In the genomic region with DNA sequence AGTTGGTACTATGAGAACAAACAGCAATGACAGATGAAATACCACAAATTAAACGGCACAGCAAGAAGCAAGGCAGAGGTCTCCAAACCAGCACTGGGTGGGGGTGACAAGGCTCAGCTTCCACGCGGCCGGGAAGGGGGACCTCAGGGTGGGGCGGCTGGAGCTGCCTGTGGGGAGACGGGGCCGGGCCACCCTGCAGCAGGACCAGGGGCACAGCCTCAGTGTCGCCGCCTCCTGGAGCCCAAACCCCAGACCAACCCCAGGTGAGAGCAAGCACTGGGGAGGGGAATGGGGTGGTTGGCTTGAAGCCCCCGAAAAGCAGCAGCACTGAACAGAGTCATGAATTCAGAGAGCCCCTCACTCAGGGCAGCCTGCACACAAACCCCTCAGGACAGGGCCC, we compare ENCODE assay signal across 31 cellular contexts.
"Had no signal": no experiment of that assay in that cellular context is flagged by ENCODE, and none has a peak within 500 bp of the region (broad histone marks: within the 10 kb centered on the region; RNA-seq: fewer than 3 reads in every experiment).

No MANE protein-coding gene starts in this region.

- H3K4me1 Mint-ChIP-seq: activated CD4-positive, alpha-beta T cell treated with anti-CD3 and anti-CD28 coated beads, Interleukin-2, amount 10 ng/mL, durations not matched to agents 24 days and 14 days; activated naive CD8-positive, alpha-beta T cell treated with anti-CD3 and anti-CD28 coated beads for 36 hours; activated T-helper 17 cell treated with anti-CD3 and anti-CD28 coated beads, Interleukin-2, amount 50 U/mL, for 72 hours had no signal

- H3K27ac ChIP-seq: cardiac muscle cell, KMS-11, Peyer's patch had no signal

- H3K9ac ChIP-seq: KMS-11 had no signal

- H3K27me3 Mint-ChIP-seq: activated CD4-positive, alpha-beta T cell treated with anti-CD3 and anti-CD28 coated beads, Interleukin-2, amount 10 ng/mL, durations not matched to agents 24 days and 14 days; activated CD8-positive, alpha-beta T cell treated with anti-CD3 and anti-CD28 coated beads for 36 hours; activated naive CD8-positive, alpha-beta T cell treated with anti-CD3 and anti-CD28 coated beads for 36 hours; activated T-helper 17 cell treated with anti-CD3 and anti-CD28 coated beads, Interleukin-2, amount 50 U/mL, for 72 hours had no signal

- H3K4me3 Mint-ChIP-seq: activated CD4-positive, alpha-beta T cell treated with anti-CD3 and anti-CD28 coated beads, Interleukin-2, amount 10 ng/mL, durations not matched to agents 24 days and 14 days; activated CD8-positive, alpha-beta T cell treated with anti-CD3 and anti-CD28 coated beads for 36 hours; activated naive CD8-positive, alpha-beta T cell treated with anti-CD3 and anti-CD28 coated beads for 36 hours; activated T-cell treated with anti-CD3 and anti-CD28 coated beads, Interleukin-2, amount 50 U/mL, for 72 hours; activated T-helper 17 cell treated with anti-CD3 and anti-CD28 coated beads, Interleukin-2, amount 50 U/mL, for 72 hours had no signal

- H3K9me3 ChIP-seq: Peyer's patch had no signal

- H3K27me3 ChIP-seq: cardiac muscle cell, Peyer's patch had no signal

- ATAC-seq: activated CD8-positive, alpha-beta T cell treated with anti-CD3 and anti-CD28 coated beads for 36 hours; activated T-cell treated with anti-CD3 and anti-CD28 coated beads, Interleukin-2, amount 50 U/mL, for 72 hours; activated T-helper 17 cell treated with anti-CD3 and anti-CD28 coated beads, Interleukin-2, amount 50 U/mL, for 72 hours; PC-3 had no signal

- H3K27ac Mint-ChIP-seq: activated CD4-positive, alpha-beta T cell treated with anti-CD3 and anti-CD28 coated beads, Interleukin-2, amount 10 ng/mL, durations not matched to agents 24 days and 14 days; activated CD8-positive, alpha-beta T cell treated with anti-CD3 and anti-CD28 coated beads for 36 hours; activated naive CD8-positive, alpha-beta T cell treated with anti-CD3 and anti-CD28 coated beads for 36 hours; activated T-cell treated with anti-CD3 and anti-CD28 coated beads, Interleukin-2, amount 50 U/mL, for 72 hours; activated T-helper 17 cell treated with anti-CD3 and anti-CD28 coated beads, Interleukin-2, amount 50 U/mL, for 72 hours had no signal

- H3K4me3 ChIP-seq: cardiac muscle cell, Peyer's patch had no signal

- H3K9me3 Mint-ChIP-seq: activated CD4-positive, alpha-beta T cell treated with anti-CD3 and anti-CD28 coated beads, Interleukin-2, amount 10 ng/mL, durations not matched to agents 24 days and 14 days; activated CD8-positive, alpha-beta T cell treated with anti-CD3 and anti-CD28 coated beads for 36 hours; activated naive CD8-positive, alpha-beta T cell treated with anti-CD3 and anti-CD28 coated beads for 36 hours; activated T-cell treated with anti-CD3 and anti-CD28 coated beads, Interleukin-2, amount 50 U/mL, for 72 hours; activated T-helper 17 cell treated with anti-CD3 and anti-CD28 coated beads, Interleukin-2, amount 50 U/mL, for 72 hours had no signal

- H3K4me2 ChIP-seq: KMS-11 had no signal

- DNase-seq: activated CD4-positive, alpha-beta T cell treated with anti-CD3 and anti-CD28 coated beads, Interleukin-2, amount 10 ng/mL, durations not matched to agents 24 days and 14 days; activated CD4-positive, alpha-beta T cell treated with anti-CD3 and anti-CD28 coated beads, Interleukin-2, amount 50 U/mL, for 4 hours; activated CD8-positive, alpha-beta T cell treated with anti-CD3 and anti-CD28 coated beads for 36 hours; activated effector memory CD4-positive, alpha-beta T cell treated with anti-CD3 and anti-CD28 coated beads, Interleukin-2, amount 50 U/mL, for 16 hours; activated naive CD4-positive, alpha-beta T cell; activated naive CD4-positive, alpha-beta T cell treated with anti-CD3 and anti-CD28 coated beads, Interleukin-2, amount 50 U/mL, for 16 hours; activated naive CD8-positive, alpha-beta T cell treated with anti-CD3 and anti-CD28 coated beads for 36 hours; activated T-cell treated with anti-CD3 and anti-CD28 coated beads, Interleukin-2, amount 50 U/mL, for 1 hour; activated T-cell treated with anti-CD3 and anti-CD28 coated beads, Interleukin-2, amount 50 U/mL, for 72 hours; amniotic stem cell; aorta; MM.1S; MV-4-11; NCI-H1092; NCI-H1436 treated with DMSO at 0.1 percent for 48 hours; NCI-H1694 treated with DMSO at 0.1 percent for 48 hours; NCI-H2029; NCI-H510A; NCI-H526; NCI-H748 treated with DMSO at 0.1 percent for 48 hours; NK-92 treated with Interleukin-12 subunit alpha and Interleukin-12 subunit beta, amount 100 ng/mL, for 24 hours; PC-3; Peyer's patch; Right ventricle myocardium superior; RPMI8226; SW 1271; T-helper 1 cell; T1000 had no signal
